14 cellular contexts compared by ENCODE assay signal in genomic region chr15:33013827-33014445, GRCh38.
A peak's percentile ranks its signal among the peaks of the same experiment; 100 is the strongest.
DNase-seq lines count a peak whose midpoint lies in the region; ATAC-seq, FAIRE-seq and TF ChIP-seq lines count a peak whose summit lies in the region.
"Had no signal": no experiment of that assay in that cellular context is flagged by ENCODE, and none has a peak within 500 bp of the region (broad histone marks: within the 10 kb centered on the region; RNA-seq: fewer than 3 reads in every experiment).

No MANE protein-coding gene starts in this region.

- intact Hi-C loops in PC-3 (cut with micrococcal nuclease) (no loop called here), endothelial cell of umbilical vein (cut with micrococcal nuclease) (no loop called here), prostate gland (cut with DNase I) (no loop called here)

- WGBS in prostate gland = 74% methylated on average over 3 of the region's 3 CpGs

- H3K9me1 ChIP-seq in endothelial cell of umbilical vein (replicated peaks; ENCODE audit: control insufficient read depth, extremely low read depth, insufficient read depth, low read length) = no peaks in the 10 kb centered on the region

- H3K9me3 ChIP-seq in PC-3 (ENCODE audit: low read length) (no peaks in the 10 kb centered on the region), endothelial cell of umbilical vein (replicated peaks; ENCODE audit: control insufficient read depth, insufficient read depth, low read length) (no peaks in the 10 kb centered on the region), osteoblast (ENCODE audit: low read depth, low read length) (no peaks in the 10 kb centered on the region), prostate gland (no peaks in the 10 kb centered on the region)
- H3K9me3 ChIP-seq: heart left ventricle had no signal

- no peak overlapping the region for H3K4me3 ChIP-seq in PC-3 (ENCODE audit: low read length)
- H3K4me3 ChIP-seq in endothelial cell of umbilical vein (replicated peaks in 1 of 3; ENCODE audit: insufficient read depth in 1 of 3, low read depth in 1 of 3, low read length in 3 of 3) = no peak overlapping the region
- no peak overlapping the region for H3K4me3 ChIP-seq in osteoblast (ENCODE audit: insufficient read depth, low read length)
- H3K4me3 ChIP-seq in prostate gland = no peak overlapping the region
- H3K4me3 ChIP-seq: cardiac muscle cell, heart left ventricle, skin epidermis had no signal

- H3K9ac ChIP-seq in PC-3 (ENCODE audit: low read length) = no peak overlapping the region; the same call in 1 of the 2 replicates
- H3K9ac ChIP-seq in endothelial cell of umbilical vein (replicated peaks; ENCODE audit: extremely low read depth, insufficient read depth, low read length) = no peak overlapping the region
- H3K9ac ChIP-seq: KMS-11 had no signal

- H3K4me1 ChIP-seq in PC-3 (ENCODE audit: insufficient read depth, low read length) = peaks cover 21% of the 10 kb centered on the region
- H3K4me1 ChIP-seq in endothelial cell of umbilical vein (ENCODE audit: control insufficient read depth, extremely low read depth, insufficient read depth, low read length) = peaks cover 10% of the 10 kb centered on the region
- peaks cover 9% of the 10 kb centered on the region for H3K4me1 ChIP-seq in osteoblast (ENCODE audit: insufficient read depth, low read length)
- no peaks in the 10 kb centered on the region for H3K4me1 ChIP-seq in prostate gland (replicated peaks)

- H4K20me1 ChIP-seq in PC-3 (ENCODE audit: low read length) (no peaks in the 10 kb centered on the region), endothelial cell of umbilical vein (replicated peaks; ENCODE audit: control insufficient read depth, extremely low read depth, insufficient read depth, low read length) (no peaks in the 10 kb centered on the region), osteoblast (ENCODE audit: insufficient read depth, low read length) (no peaks in the 10 kb centered on the region)

- H3K36me3 ChIP-seq in PC-3 (ENCODE audit: low read depth, low read length) (no peaks in the 10 kb centered on the region), endothelial cell of umbilical vein (ENCODE audit: control insufficient read depth in 2 of 2, extremely low read depth in 1 of 2, insufficient read depth in 2 of 2, low read length in 2 of 2) (no peaks in the 10 kb centered on the region), osteoblast (ENCODE audit: insufficient read depth, low read length) (no peaks in the 10 kb centered on the region), prostate gland (no peaks in the 10 kb centered on the region)
- H3K36me3 ChIP-seq: cardiac muscle cell, heart left ventricle had no signal

- H3K79me2 ChIP-seq in PC-3 (ENCODE audit: low read length) (no peaks in the 10 kb centered on the region), endothelial cell of umbilical vein (ENCODE audit: control insufficient read depth, insufficient read depth, low read length) (no peaks in the 10 kb centered on the region), osteoblast (ENCODE audit: insufficient read depth, low read length) (peaks cover 5% of the 10 kb centered on the region)

- ATAC-seq in PC-3 (peak; percentile 99), HG03442 (IDR thresholded peaks at IDR 0.05; ENCODE audit: unreplicated experiment) (no peak)
- ATAC-seq: heart left ventricle had no signal

- POLR2A ChIA-PET in PC-3 (lab: Charles Lee; ENCODE audit: unreplicated experiment) (interaction anchor here (0.5 to 1.4 kb wide), 4 partner anchors 18 to 118 kb away, joined by 3 to 8 read pairs (median 5); no protein-coding TSS in a partner anchor), endothelial cell of umbilical vein (lab: Charles Lee) (no interaction called here)

- peak overlapping the region; percentile 65 for H3K4me2 ChIP-seq in PC-3 (ENCODE audit: low read length)
- H3K4me2 ChIP-seq in endothelial cell of umbilical vein (ENCODE audit: insufficient read depth, low read length) = peak overlapping the region; percentile 26
- H3K4me2 ChIP-seq in osteoblast (ENCODE audit: insufficient read depth, low read length) = no peak overlapping the region
- H3K4me2 ChIP-seq: KMS-11 had no signal

- no peaks in the 10 kb centered on the region for H3K9me2 ChIP-seq in PC-3 (replicated peaks; ENCODE audit: low read length)

- TF ChIP-seq POLR2A in endothelial cell of umbilical vein (IDR thresholded peaks at IDR 0.05; ENCODE audit: low read depth, low read length) (no peak), prostate gland (IDR thresholded peaks at IDR 0.05) (no peak), erythroblast (IDR thresholded peaks at IDR 0.05; ENCODE audit: low read length) (no peak)

- DNase-seq in EL = peak; percentile 83
- peak; percentile 94 for DNase-seq in PC-3
- peak; percentile 82 for DNase-seq in endothelial cell of umbilical vein (ENCODE audit: low read depth, low spot score)
- peak; percentile 94 for DNase-seq in osteoblast (ENCODE audit: insufficient read length, low spot score, missing footprints)
- no peak for DNase-seq in effector CD4-positive, alpha-beta T cell
- DNase-seq in prostate gland (ENCODE audit: low spot score) = no peak
- no peak for DNase-seq in erythroblast (lab: John Stamatoyannopoulos, UW)
- DNase-seq: DMS79 treated with DMSO at 0.1 percent for 48 hours, heart left ventricle, NCI-H526 had no signal

- BruUV-seq in PC-3 (replicated peaks; lab: Mats Ljungman, UMichigan) = no TSS peak
- BruUV-seq in endothelial cell of umbilical vein (replicated peaks; lab: Mats Ljungman, UMichigan) = no TSS peak

- H3K27me3 ChIP-seq in PC-3 (ENCODE audit: low read length) = no peaks in the 10 kb centered on the region
- no peaks in the 10 kb centered on the region for H3K27me3 ChIP-seq in endothelial cell of umbilical vein (ENCODE audit: control insufficient read depth in 2 of 2, insufficient read depth in 2 of 2, low read length in 2 of 2)
- H3K27me3 ChIP-seq in osteoblast (ENCODE audit: insufficient read depth, low read length) = no peaks in the 10 kb centered on the region
- no peaks in the 10 kb centered on the region for H3K27me3 ChIP-seq in prostate gland (replicated peaks; ENCODE audit: insufficient read depth)
- H3K27me3 ChIP-seq: cardiac muscle cell, heart left ventricle had no signal

- dilution Hi-C loops in endothelial cell of umbilical vein (cut with MboI; ENCODE audit: extremely low pct_ligation_motif_present, low sequenced_read_pairs) = no loop called here

- no peaks in the 10 kb centered on the region for H3F3A ChIP-seq in PC-3 (ENCODE audit: low read length, unreplicated experiment)

- TF ChIP-seq CTCF in PC-3 (conservative IDR thresholded peaks at IDR 0.05; ENCODE audit: low read depth, low read length) (no peak), endothelial cell of umbilical vein (IDR thresholded peaks at IDR 0.05; ENCODE audit: extremely low read depth in 1 of 2, insufficient read depth in 1 of 2, low read depth in 1 of 2, low read length in 2 of 2) (no peak), osteoblast (IDR thresholded peaks at IDR 0.05; ENCODE audit: extremely low read depth, low read depth, low read length) (no peak), prostate gland (IDR thresholded peaks at IDR 0.05) (no peak)

- H2AFZ ChIP-seq in PC-3 (ENCODE audit: low read length) (no peak overlapping the region), endothelial cell of umbilical vein (ENCODE audit: low read depth, low read length) (no peak overlapping the region), osteoblast (ENCODE audit: low read length) (no peak overlapping the region)

- peak overlapping the region; percentile 74 for H3K27ac ChIP-seq in PC-3 (ENCODE audit: low read length)
- H3K27ac ChIP-seq in endothelial cell of umbilical vein (ENCODE audit: insufficient read depth, low read depth, low read length) = no peak overlapping the region
- H3K27ac ChIP-seq in osteoblast (ENCODE audit: low read depth, low read length) = no peak overlapping the region
- no peak overlapping the region for H3K27ac ChIP-seq in prostate gland
- H3K27ac ChIP-seq: cardiac muscle cell, heart left ventricle, KMS-11, skin epidermis had no signal

- FAIRE-seq in endothelial cell of umbilical vein (lab: Jason Lieb, UNC) = peak; percentile 52

- CTCF ChIA-PET in PC-3 (lab: Charles Lee) = interaction anchor here (0.5 to 1.2 kb wide), 7 partner anchors 8 to 312 kb away, joined by 3 to 6 read pairs (median 4); no protein-coding TSS in a partner anchor
- CTCF ChIA-PET in endothelial cell of umbilical vein (lab: Charles Lee) = interaction anchor here (0.8 to 2.0 kb wide), 14 partner anchors 9 to 365 kb away, joined by 3 to 15 read pairs (median 3); no protein-coding TSS in a partner anchor

TF ChIP-seq in endothelial cell of umbilical vein, 7 proteins besides CTCF, POLR2A, EP300 and RAD21:
- TF ChIP-seq MYC (IDR thresholded peaks at IDR 0.05; ENCODE audit: low read depth, low read length) = no peak
- TF ChIP-seq POLR2AphosphoS5 (IDR thresholded peaks at IDR 0.05; ENCODE audit: insufficient read depth, low read depth, low read length) = no peak
- TF ChIP-seq FOS (IDR thresholded peaks at IDR 0.05; ENCODE audit: borderline replicate concordance, insufficient read depth, low read length) = peak; percentile 95
- no peak for TF ChIP-seq EZH2 (IDR thresholded peaks at IDR 0.05; ENCODE audit: borderline replicate concordance, low read depth, low read length, severe bottlenecking)
- peak; percentile 69 for TF ChIP-seq JUN (IDR thresholded peaks at IDR 0.05; ENCODE audit: borderline replicate concordance, insufficient read depth, insufficient read length, low read depth)
- TF ChIP-seq GATA2 (IDR thresholded peaks at IDR 0.05; ENCODE audit: insufficient read depth, insufficient read length, low read depth, low read length) = no peak

Comparison
In these comparisons a context has a peak if more than half of its experiments do, and no peak if none do; other contexts are left out.
1. DNase-seq: peak in EL (single experiment), PC-3 (single experiment), endothelial cell of umbilical vein (single experiment) and osteoblast (single experiment); none in effector CD4-positive, alpha-beta T cell (single experiment), prostate gland (single experiment) and erythroblast (0 of 2).